8 cellular contexts compared by ENCODE assay signal in genomic region chr5:147234825-147235635, GRCh38. TPM values are rescaled to one million over a fixed set of nuclear protein-coding genes. Genes with fewer than 3 reads are reported as not detected.
DNase-seq lines count a peak whose midpoint lies in the region; TF ChIP-seq lines count a peak whose summit lies in the region.

TSS of gene STK32A (plus strand) at chr5:147235026. CDS start at chr5:147239635, 4,609 bp downstream.

- no peaks in the 10 kb centered on the region for H3K9me3 Mint-ChIP-seq in glutamatergic neuron (ENCODE audit: unreplicated experiment)

- H3K4me3 ChIP-seq in HUES6 (ENCODE audit: low read depth, low read length) (peak within 1 kb of the TSS; percentile 59), osteoblast (ENCODE audit: insufficient read depth, low read length) (peak within 1 kb of the TSS; percentile 71)

- H3K27me3 ChIP-seq in HUES6 (ENCODE audit: control insufficient read depth, insufficient read depth, low read length) (peaks cover 54% of the 10 kb centered on the region), osteoblast (ENCODE audit: insufficient read depth, low read length) (peaks cover 31% of the 10 kb centered on the region)

- peak within 1 kb of the TSS; percentile 14 for H3K9ac ChIP-seq in HUES6 (ENCODE audit: low read length)

- peaks cover 3% of the 10 kb centered on the region; the same call in 1 of the 2 replicates for H3K4me1 ChIP-seq in HUES6 (ENCODE audit: control insufficient read depth, insufficient read depth, low read length)
- peaks cover 8% of the 10 kb centered on the region for H3K4me1 ChIP-seq in osteoblast (ENCODE audit: insufficient read depth, low read length)

- no peaks in the 10 kb centered on the region for H4K20me1 ChIP-seq in osteoblast (ENCODE audit: insufficient read depth, low read length)

- H3K9me3 ChIP-seq in HUES6 (ENCODE audit: control insufficient read depth, insufficient read depth, low read depth, low read length) (no peaks in the 10 kb centered on the region), osteoblast (ENCODE audit: low read depth, low read length) (no peaks in the 10 kb centered on the region)

- peaks cover 6% of the 10 kb centered on the region for H3K27me3 Mint-ChIP-seq in glutamatergic neuron (ENCODE audit: unreplicated experiment)

- peak; percentile 54 for DNase-seq in A172 (ENCODE audit: low spot score)
- peak; percentile 45 for DNase-seq in T1000 (lab: John Stamatoyannopoulos, UW)
- DNase-seq in glutamatergic neuron = peak; percentile 69
- DNase-seq in osteoblast (ENCODE audit: insufficient read length, low spot score, missing footprints) = peak; percentile 83
- DNase-seq in GM20000 (ENCODE audit: low spot score) = no peak
- no peak for DNase-seq in dedifferentiated amniotic fluid mesenchymal stem cell (ENCODE audit: extremely low spot score)
- no peak for DNase-seq in cerebellar cortex (ENCODE audit: low spot score)

- H3K36me3 ChIP-seq in HUES6 (ENCODE audit: control insufficient read depth, insufficient read depth, low read length) (no peaks in the 10 kb centered on the region), osteoblast (ENCODE audit: insufficient read depth, low read length) (no peaks in the 10 kb centered on the region)

- H2AFZ ChIP-seq in osteoblast (ENCODE audit: low read length) = peak within 1 kb of the TSS; percentile 89

- peaks cover 4% of the 10 kb centered on the region for H3K36me3 Mint-ChIP-seq in glutamatergic neuron (ENCODE audit: unreplicated experiment)

- no peak for TF ChIP-seq CTCF in glutamatergic neuron (IDR thresholded peaks at IDR 0.05; ENCODE audit: partially characterized antibody, unreplicated experiment)
- no peak for TF ChIP-seq CTCF in osteoblast (IDR thresholded peaks at IDR 0.05; ENCODE audit: extremely low read depth, low read depth, low read length)
- no peak for TF ChIP-seq CTCF in GM20000 (IDR thresholded peaks at IDR 0.05; ENCODE audit: extremely low read depth, missing control alignments)

- no peak within 1 kb of the TSS for H3K27ac Mint-ChIP-seq in glutamatergic neuron (ENCODE audit: unreplicated experiment)

- H3K27ac ChIP-seq in HUES6 (ENCODE audit: low read depth, low read length) (no peak within 1 kb of the TSS), osteoblast (ENCODE audit: low read depth, low read length) (no peak within 1 kb of the TSS)

- no peaks in the 10 kb centered on the region for H3K79me2 ChIP-seq in osteoblast (ENCODE audit: insufficient read depth, low read length)

- H3K4me1 Mint-ChIP-seq in glutamatergic neuron (ENCODE audit: low read depth, unreplicated experiment) = peaks cover 2% of the 10 kb centered on the region

- peak within 1 kb of the TSS; percentile 88 for H3K4me2 ChIP-seq in osteoblast (ENCODE audit: insufficient read depth, low read length)

- H3K4me3 Mint-ChIP-seq in glutamatergic neuron (ENCODE audit: unreplicated experiment) = peak within 1 kb of the TSS; percentile 83

RNA-seq across cellular contexts. Expression of gene STK32A, which starts in this region (rescaled TPM):
- 0.17 and 0.57 TPM in 2 replicates for total RNA-seq in A172 (2014; rRNA removed; shearing (Covaris generic))
- total RNA-seq in glutamatergic neuron (ENCODE audit: unreplicated experiment) = 3.2 TPM
- 1.2 and 1.8 TPM in 2 replicates for total RNA-seq in osteoblast

Comparison
In these comparisons a context has a peak if more than half of its experiments do, and no peak if none do; other contexts are left out.
1. Peak in DNase-seq in A172; RNA of the gene not detected or under 1 TPM.
2. DNase-seq: peak in T1000 (single experiment), glutamatergic neuron (single experiment) and osteoblast (single experiment); none in GM20000 (single experiment), dedifferentiated amniotic fluid mesenchymal stem cell (single experiment) and cerebellar cortex (single experiment).